ENCODE assay signal across 10 cellular contexts in genomic region chr17:55726440-55726839, GRCh38. TPM values are rescaled to one million over a fixed set of nuclear protein-coding genes. Genes with fewer than 3 reads are reported as not detected.
A peak's percentile ranks its signal among the peaks of the same experiment; 100 is the strongest.
DNase-seq lines count a peak whose midpoint lies in the region; ATAC-seq and TF ChIP-seq lines count a peak whose summit lies in the region.
"Had no signal": no experiment of that assay in that cellular context is flagged by ENCODE, and none has a peak within 500 bp of the region (broad histone marks: within the 10 kb centered on the region; RNA-seq: fewer than 3 reads in every experiment).

No MANE protein-coding gene starts in this region.

- H3K36me3 Mint-ChIP-seq in brain (no peaks in the 10 kb centered on the region), mesothelial cell of epicardium (no peaks in the 10 kb centered on the region), natural killer cell (no peaks in the 10 kb centered on the region)
- H3K36me3 Mint-ChIP-seq: stimulated activated naive B cell treated with anti-CD40 and anti-IgM and Interleukin-4, amounts not matched to agents 10 μg/mL and 1 μg/mL and 100 μg/mL, for 72 hours had no signal

- peaks cover 3% of the 10 kb centered on the region for H3K27me3 Mint-ChIP-seq in brain
- no peaks in the 10 kb centered on the region for H3K27me3 Mint-ChIP-seq in mesothelial cell of epicardium (ENCODE audit: low read depth)
- peaks cover 32 to 43% of the 10 kb centered on the region in 2 donors for H3K27me3 Mint-ChIP-seq in natural killer cell (ENCODE audit: low read depth in 2 of 2)

- peak overlapping the region in 4 of 5 experiments; percentile 1 to 83 (median 38) for H3K4me3 Mint-ChIP-seq in brain
- no peak overlapping the region for H3K4me3 Mint-ChIP-seq in mesothelial cell of epicardium
- no peak overlapping the region for H3K4me3 Mint-ChIP-seq in natural killer cell
- H3K4me3 Mint-ChIP-seq: stimulated activated naive B cell treated with anti-CD40 and anti-IgM and Interleukin-4, amounts not matched to agents 10 μg/mL and 1 μg/mL and 100 μg/mL, for 72 hours had no signal

- H3K4me1 Mint-ChIP-seq in brain (peaks cover 72% of the 10 kb centered on the region), mesothelial cell of epicardium (peaks cover 71% of the 10 kb centered on the region), natural killer cell (no peaks in the 10 kb centered on the region)

- DNase-seq in AG08396 (ENCODE audit: low spot score) = peak; percentile 79
- peak; percentile 88 for DNase-seq in M059J (ENCODE audit: low read depth)
- DNase-seq in mesothelial cell of epicardium (ENCODE audit: low spot score in 2 of 2, unreplicated experiment in 2 of 2) = no peak
- no peak for DNase-seq in natural killer cell
- DNase-seq in SIG-M5 (lab: John Stamatoyannopoulos, UW) = no peak
- DNase-seq in NCI-H1436 treated with DMSO at 0.1 percent for 48 hours (lab: John Stamatoyannopoulos, UW) = no peak
- DNase-seq: GDM1; stimulated activated naive B cell treated with anti-CD40 and anti-IgM and Interleukin-4, amounts not matched to agents 10 μg/mL and 1 μg/mL and 100 μg/mL, for 72 hours had no signal

- ATAC-seq in natural killer cell (no peak), HG02642 (IDR thresholded peaks at IDR 0.05; ENCODE audit: poor library complexity, unreplicated experiment) (no peak)
- ATAC-seq: stimulated activated naive B cell treated with anti-CD40 and anti-IgM and Interleukin-4, amounts not matched to agents 10 μg/mL and 1 μg/mL and 100 μg/mL, for 72 hours had no signal

- intact Hi-C loops in natural killer cell (cut with micrococcal nuclease) = no loop called here

- TF ChIP-seq CTCF in brain (conservative IDR thresholded peaks at IDR 0.05) (no peak), mesothelial cell of epicardium (IDR thresholded peaks at IDR 0.05; ENCODE audit: unreplicated experiment) (no peak), natural killer cell (IDR thresholded peaks at IDR 0.05) (no peak)

- peak overlapping the region; percentile 5 to 85 (median 24) for H3K27ac Mint-ChIP-seq in brain
- peak overlapping the region; percentile 84 for H3K27ac Mint-ChIP-seq in mesothelial cell of epicardium
- H3K27ac Mint-ChIP-seq in natural killer cell = no peak overlapping the region
- H3K27ac Mint-ChIP-seq: stimulated activated naive B cell treated with anti-CD40 and anti-IgM and Interleukin-4, amounts not matched to agents 10 μg/mL and 1 μg/mL and 100 μg/mL, for 72 hours had no signal

- H3K9me3 Mint-ChIP-seq in brain = peaks cover 0 to 3% (median 0%) of the 10 kb centered on the region in 5 experiments
- H3K9me3 Mint-ChIP-seq in mesothelial cell of epicardium = no peaks in the 10 kb centered on the region
- no peaks in the 10 kb centered on the region for H3K9me3 Mint-ChIP-seq in natural killer cell
- H3K9me3 Mint-ChIP-seq: stimulated activated naive B cell treated with anti-CD40 and anti-IgM and Interleukin-4, amounts not matched to agents 10 μg/mL and 1 μg/mL and 100 μg/mL, for 72 hours had no signal

RNA-seq across cellular contexts. Expression of gene TMEM100, which starts 3.8 kb away (rescaled TPM):
- total RNA-seq in M059J (2014; rRNA removed; shearing (Covaris generic)) = 0.07 and 0.22 TPM in 2 replicates
- polyA plus RNA-seq in brain (ENCODE audit: insufficient read depth, low read depth, low replicate concordance) = 1.6 TPM
- total RNA-seq in mesothelial cell of epicardium (4.9 to 5.1 TPM (median 5.0 TPM) in 3 replicates), natural killer cell (not detected)

RNA-seq across cellular contexts. Expression of gene PCTP, which starts 24.4 kb away (rescaled TPM):
- 13.4 and 16.8 TPM in 2 replicates for total RNA-seq in M059J (2014; rRNA removed; shearing (Covaris generic))
- 1.5 TPM for polyA plus RNA-seq in brain (ENCODE audit: insufficient read depth, low read depth, low replicate concordance)
- total RNA-seq in mesothelial cell of epicardium (13.3 to 15.8 TPM (median 13.3 TPM) in 3 replicates), natural killer cell (1 to 10 TPM; 6.3 to 9.5 (median 9.2) TPM)

Comparison
In these comparisons a context has a peak if more than half of its experiments do, and no peak if none do; other contexts are left out.
1. DNase-seq: peak in AG08396 (single experiment) and M059J (single experiment); none in mesothelial cell of epicardium (0 of 2), natural killer cell (single experiment), SIG-M5 (single experiment) and NCI-H1436 treated with DMSO at 0.1 percent for 48 hours (single experiment).
2. H3K27ac Mint-ChIP-seq: peak in brain (5 of 5) and mesothelial cell of epicardium (single experiment); none in natural killer cell (0 of 2).
3. H3K4me3 Mint-ChIP-seq: peak in brain (4 of 5); none in mesothelial cell of epicardium (single experiment) and natural killer cell (single experiment).